ENCODE assay signal across 8 cellular contexts in the genomic region with DNA sequence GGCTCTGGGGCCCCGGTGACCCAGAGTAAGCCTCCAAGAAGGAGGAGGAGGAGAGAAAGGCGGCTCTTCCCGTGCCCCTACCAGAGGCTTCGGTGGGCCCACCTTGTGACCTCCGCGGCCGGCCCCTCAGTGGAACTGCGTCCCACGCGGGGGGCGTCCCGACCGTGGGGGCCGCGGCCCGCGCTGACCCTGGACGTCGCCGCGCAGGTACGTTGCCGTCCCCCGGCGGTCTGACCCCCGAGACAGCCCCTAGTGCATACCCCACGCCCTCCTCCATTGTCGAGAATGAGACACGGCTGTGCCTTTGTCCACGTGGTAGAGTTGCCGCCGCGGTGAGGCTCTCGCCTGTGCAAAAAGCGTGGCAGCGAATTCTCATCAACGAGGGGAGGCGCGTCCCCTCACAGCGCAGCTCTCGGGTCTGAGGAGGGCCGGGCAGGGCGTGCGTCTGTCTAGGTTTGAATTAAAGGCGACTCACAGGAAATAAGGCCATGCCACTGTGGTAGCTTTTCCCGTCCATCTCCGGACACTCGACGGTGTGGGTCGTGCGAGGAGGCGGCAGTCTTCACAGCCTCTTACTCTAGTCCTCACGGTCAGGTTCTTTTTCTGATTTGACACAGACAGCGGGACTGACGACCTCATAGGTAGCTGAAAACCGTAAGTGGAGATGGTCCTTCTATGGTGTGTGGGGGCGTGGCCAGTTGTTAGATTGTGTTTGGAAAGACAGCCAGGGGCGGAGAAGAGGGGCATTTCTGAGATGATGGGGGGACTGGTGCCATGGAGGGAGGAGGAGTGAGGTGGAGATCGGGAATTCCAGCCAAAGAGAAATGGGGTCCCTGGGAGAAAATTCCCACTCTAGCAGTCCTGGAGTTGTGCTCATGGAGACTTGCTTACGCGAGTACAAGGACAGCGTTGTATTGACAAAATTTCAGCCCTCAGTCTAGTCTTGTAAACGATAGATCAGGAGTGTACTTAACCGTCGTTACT. TPM values are rescaled to one million over a fixed set of nuclear protein-coding genes. Genes with fewer than 3 reads are reported as not detected.
DNase-seq lines count a peak whose midpoint lies in the region; ATAC-seq and TF ChIP-seq lines count a peak whose summit lies in the region.

No MANE protein-coding gene starts in this region.

- peak overlapping the region; percentile 86 for H3K9ac ChIP-seq in DND-41 (ENCODE audit: low read depth, low read length)

- H3K9me3 Mint-ChIP-seq in T-cell = no peaks in the 10 kb centered on the region

- H3K4me1 ChIP-seq in DND-41 (ENCODE audit: insufficient read depth, low read length) = peaks cover 58% of the 10 kb centered on the region

- peaks cover 3% of the 10 kb centered on the region for H3K36me3 Mint-ChIP-seq in T-cell

- no peaks in the 10 kb centered on the region for H3K27me3 Mint-ChIP-seq in T-cell

- peak overlapping the region; percentile 97 to 99 (median 98) for H3K4me3 Mint-ChIP-seq in T-cell

- CTCF ChIA-PET in T-cell (lab: Charles Lee) = interaction anchor here in 1 of 2 donors (1.0 to 2.4 kb wide), 7 partner anchors 8 to 71 kb away, joined by 4 to 51 read pairs (median 18); partner anchors contain the start of gene NAPB

- H3K27ac ChIP-seq in DND-41 (ENCODE audit: low read length) = peak overlapping the region; percentile 76

- no peak for TF ChIP-seq CTCF in DND-41 (IDR thresholded peaks at IDR 0.05; ENCODE audit: borderline replicate concordance, extremely low read depth, low read length, poor library complexity, severe bottlenecking)

- POLR2A ChIA-PET in T-cell (lab: Charles Lee) = interaction anchor here (0.6 to 1.8 kb wide), 8 partner anchors 7 to 71 kb away, joined by 3 to 36 read pairs (median 13); partner anchors contain the start of genes GZF1 (in 1 of the 2) and NAPB (in 1 of the 2)

- H3K27ac Mint-ChIP-seq in T-cell = peak overlapping the region; percentile 74 to 100

- peak overlapping the region; percentile 71 to 78 for H3K4me3 ChIP-seq in DND-41 (ENCODE audit: low read depth in 1 of 2, low read length in 2 of 2)
- peak overlapping the region; percentile 95 for H3K4me3 ChIP-seq in skeletal muscle cell (ENCODE audit: low read depth, low read length)

- peaks cover 40% of the 10 kb centered on the region for H3K36me3 ChIP-seq in DND-41 (ENCODE audit: insufficient read depth, low read length)

- DNase-seq in DND-41 (peak; percentile 69), KBM-7 (peak; percentile 50), T-cell (peak in 33 of 34 experiments; percentile 33 to 69 (median 54)), amniotic stem cell (lab: John Stamatoyannopoulos, UW) (peak; percentile 22), hypothalamus (lab: John Stamatoyannopoulos, UW) (peak in 26 of 51 donors; percentile 12 to 72 (median 48)), skeletal muscle cell (ENCODE audit: low read depth) (no peak), GM19238 (ENCODE audit: insufficient read length, low spot score) (no peak)

- peak; percentile 8; the same call in 2 of the 3 replicates for ATAC-seq in DND-41 (ENCODE audit: insufficient read depth, low read depth)
- peak; percentile 34 for ATAC-seq in GM21576 (IDR thresholded peaks at IDR 0.05; ENCODE audit: unreplicated experiment)
- ATAC-seq in T-cell (replicated peaks in 1 of 4) = peak; percentile 29 to 37 (median 34)

- no peaks in the 10 kb centered on the region for H3K27me3 ChIP-seq in DND-41 (ENCODE audit: insufficient read depth, low read length, poor library complexity)

- peaks cover 50% of the 10 kb centered on the region for H4K20me1 ChIP-seq in DND-41 (ENCODE audit: insufficient read depth, low read length)

- H3K4me1 Mint-ChIP-seq in T-cell = peaks cover 19 to 29% (median 27%) of the 10 kb centered on the region in 3 donors

- peak overlapping the region; percentile 79 for H2AFZ ChIP-seq in DND-41 (ENCODE audit: low read depth, low read length)

- no peaks in the 10 kb centered on the region for H3K9me3 ChIP-seq in DND-41 (ENCODE audit: insufficient read depth, low read length, severe bottlenecking)

- H3K4me2 ChIP-seq in DND-41 (ENCODE audit: insufficient read depth, low read length) = peak overlapping the region; percentile 87

- in situ Hi-C loops in KBM-7 (cut with MboI; ENCODE audit: low pct_unique_long_range_greater_than_20kb, low sequenced_read_pairs) = no loop called here

- H3K79me2 ChIP-seq in DND-41 (ENCODE audit: insufficient read depth, low read length) = peaks cover 57% of the 10 kb centered on the region

RNA-seq across cellular contexts. Expression of gene NXT1, which starts 0.6 kb away (rescaled TPM):
- total RNA-seq in T-cell = 10 to 100 TPM; 22.1 to 60.0 (median 24.4) TPM

RNA-seq across cellular contexts. Expression of gene GZF1, which starts 10.8 kb away (rescaled TPM):
- total RNA-seq in T-cell = 10 to 100 TPM; 10.2 to 35.1 (median 13.1) TPM

Comparison
In these comparisons a context has a peak if more than half of its experiments do, and no peak if none do; other contexts are left out.
1. DNase-seq: peak in DND-41 (single experiment), KBM-7 (single experiment), T-cell (33 of 34), amniotic stem cell (single experiment) and hypothalamus (26 of 51); none in skeletal muscle cell (single experiment) and GM19238 (single experiment).
2. Peak in every context shown above with its lines, with median percentiles within 50 percentile points of each other: ATAC-seq.